Comparison of ENCODE assay signal across 1 cellular context in genomic region chr11:133811850-133812685, GRCh38.
TF ChIP-seq lines count a peak whose summit lies in the region.

No MANE protein-coding gene starts in this region.

TF ChIP-seq in H1, 55 proteins besides CTCF, POLR2A, EP300 and RAD21:
- TF ChIP-seq RXRA (IDR thresholded peaks at IDR 0.05; ENCODE audit: insufficient read depth, low read depth, low read length) (no peak), JUN (IDR thresholded peaks at IDR 0.05; ENCODE audit: low read depth, low read length) (no peak), BRCA1 (IDR thresholded peaks at IDR 0.05; ENCODE audit: low read depth, low read length) (no peak)
